Comparison of ENCODE assay signal across 1 cellular context in the genomic region with DNA sequence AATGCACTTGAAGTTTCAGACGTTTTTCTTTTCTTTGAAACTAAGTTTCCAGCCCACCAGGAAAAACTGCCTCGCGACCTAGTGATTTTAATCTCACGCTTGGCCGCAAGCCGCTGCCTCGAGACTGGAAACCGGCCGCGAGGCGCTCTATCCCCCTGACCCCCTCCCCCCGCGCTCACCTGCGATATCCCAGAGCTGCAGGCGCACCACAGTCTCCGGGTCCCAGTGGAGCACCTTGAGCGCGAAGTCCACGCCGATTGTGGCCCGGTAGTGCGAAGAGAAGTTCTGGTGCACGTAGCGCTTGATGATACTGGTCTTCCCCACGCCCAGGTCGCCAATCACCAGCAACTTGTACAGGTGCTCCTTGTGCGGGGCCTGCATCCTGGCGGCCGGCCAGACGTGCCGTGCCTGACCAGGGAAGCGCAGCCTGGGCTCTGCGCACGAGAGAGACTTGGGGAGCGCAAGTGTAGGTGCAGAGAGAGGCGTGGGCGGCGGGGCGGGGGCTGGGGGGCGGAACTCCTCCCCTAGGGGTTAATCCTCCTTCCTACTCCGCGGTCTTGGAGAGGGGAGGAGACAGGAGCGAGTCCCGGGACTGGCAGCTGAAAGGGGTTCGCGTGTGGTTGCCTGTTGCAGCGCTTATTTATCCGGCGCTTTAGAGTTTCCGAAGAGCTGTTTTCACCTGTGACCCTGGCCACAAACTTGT.
TF ChIP-seq lines count a peak whose summit lies in the region.

A gene (minus strand): TSS at position 440 of the 703 bp plus-strand sequence. CDS start 59 bp downstream, at position 381.

TF ChIP-seq in WTC11, 78 proteins besides CTCF, POLR2A, EP300 and RAD21 (continued from another document):
- TF ChIP-seq, protein P1, sequence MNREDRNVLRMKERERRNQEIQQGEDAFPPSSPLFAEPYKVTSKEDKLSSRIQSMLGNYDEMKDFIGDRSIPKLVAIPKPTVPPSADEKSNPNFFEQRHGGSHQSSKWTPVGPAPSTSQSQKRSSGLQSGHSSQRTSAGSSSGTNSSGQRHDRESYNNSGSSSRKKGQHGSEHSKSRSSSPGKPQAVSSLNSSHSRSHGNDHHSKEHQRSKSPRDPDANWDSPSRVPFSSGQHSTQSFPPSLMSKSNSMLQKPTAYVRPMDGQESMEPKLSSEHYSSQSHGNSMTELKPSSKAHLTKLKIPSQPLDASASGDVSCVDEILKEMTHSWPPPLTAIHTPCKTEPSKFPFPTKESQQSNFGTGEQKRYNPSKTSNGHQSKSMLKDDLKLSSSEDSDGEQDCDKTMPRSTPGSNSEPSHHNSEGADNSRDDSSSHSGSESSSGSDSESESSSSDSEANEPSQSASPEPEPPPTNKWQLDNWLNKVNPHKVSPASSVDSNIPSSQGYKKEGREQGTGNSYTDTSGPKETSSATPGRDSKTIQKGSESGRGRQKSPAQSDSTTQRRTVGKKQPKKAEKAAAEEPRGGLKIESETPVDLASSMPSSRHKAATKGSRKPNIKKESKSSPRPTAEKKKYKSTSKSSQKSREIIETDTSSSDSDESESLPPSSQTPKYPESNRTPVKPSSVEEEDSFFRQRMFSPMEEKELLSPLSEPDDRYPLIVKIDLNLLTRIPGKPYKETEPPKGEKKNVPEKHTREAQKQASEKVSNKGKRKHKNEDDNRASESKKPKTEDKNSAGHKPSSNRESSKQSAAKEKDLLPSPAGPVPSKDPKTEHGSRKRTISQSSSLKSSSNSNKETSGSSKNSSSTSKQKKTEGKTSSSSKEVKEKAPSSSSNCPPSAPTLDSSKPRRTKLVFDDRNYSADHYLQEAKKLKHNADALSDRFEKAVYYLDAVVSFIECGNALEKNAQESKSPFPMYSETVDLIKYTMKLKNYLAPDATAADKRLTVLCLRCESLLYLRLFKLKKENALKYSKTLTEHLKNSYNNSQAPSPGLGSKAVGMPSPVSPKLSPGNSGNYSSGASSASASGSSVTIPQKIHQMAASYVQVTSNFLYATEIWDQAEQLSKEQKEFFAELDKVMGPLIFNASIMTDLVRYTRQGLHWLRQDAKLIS (CRISPR knock-in tag; IDR thresholded peaks at IDR 0.05; ENCODE audit: borderline replicate concordance), result no peak
- TF ChIP-seq, protein P2, sequence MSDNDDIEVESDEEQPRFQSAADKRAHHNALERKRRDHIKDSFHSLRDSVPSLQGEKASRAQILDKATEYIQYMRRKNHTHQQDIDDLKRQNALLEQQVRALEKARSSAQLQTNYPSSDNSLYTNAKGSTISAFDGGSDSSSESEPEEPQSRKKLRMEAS (CRISPR knock-in tag; IDR thresholded peaks at IDR 0.05), result peak; percentile 93
- no peak for TF ChIP-seq ZNF232 (CRISPR knock-in tag; IDR thresholded peaks at IDR 0.05)
- TF ChIP-seq, protein P3, sequence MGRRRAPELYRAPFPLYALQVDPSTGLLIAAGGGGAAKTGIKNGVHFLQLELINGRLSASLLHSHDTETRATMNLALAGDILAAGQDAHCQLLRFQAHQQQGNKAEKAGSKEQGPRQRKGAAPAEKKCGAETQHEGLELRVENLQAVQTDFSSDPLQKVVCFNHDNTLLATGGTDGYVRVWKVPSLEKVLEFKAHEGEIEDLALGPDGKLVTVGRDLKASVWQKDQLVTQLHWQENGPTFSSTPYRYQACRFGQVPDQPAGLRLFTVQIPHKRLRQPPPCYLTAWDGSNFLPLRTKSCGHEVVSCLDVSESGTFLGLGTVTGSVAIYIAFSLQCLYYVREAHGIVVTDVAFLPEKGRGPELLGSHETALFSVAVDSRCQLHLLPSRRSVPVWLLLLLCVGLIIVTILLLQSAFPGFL (CRISPR knock-in tag; IDR thresholded peaks at IDR 0.05; ENCODE audit: borderline replicate concordance), result no peak
- TF ChIP-seq GABPB1 (CRISPR knock-in tag; IDR thresholded peaks at IDR 0.05), result no peak
- TF ChIP-seq, protein P4, sequence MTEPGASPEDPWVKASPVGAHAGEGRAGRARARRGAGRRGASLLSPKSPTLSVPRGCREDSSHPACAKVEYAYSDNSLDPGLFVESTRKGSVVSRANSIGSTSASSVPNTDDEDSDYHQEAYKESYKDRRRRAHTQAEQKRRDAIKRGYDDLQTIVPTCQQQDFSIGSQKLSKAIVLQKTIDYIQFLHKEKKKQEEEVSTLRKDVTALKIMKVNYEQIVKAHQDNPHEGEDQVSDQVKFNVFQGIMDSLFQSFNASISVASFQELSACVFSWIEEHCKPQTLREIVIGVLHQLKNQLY (CRISPR knock-in tag; IDR thresholded peaks at IDR 0.05), result no peak
- no peak for TF ChIP-seq SMAD4 (CRISPR knock-in tag; IDR thresholded peaks at IDR 0.05)
- no peak for TF ChIP-seq IRF2 (CRISPR knock-in tag; IDR thresholded peaks at IDR 0.05; ENCODE audit: borderline replicate concordance, low read depth)
- TF ChIP-seq HMGA2 (CRISPR knock-in tag; IDR thresholded peaks at IDR 0.05), result no peak
